ENCODE assay signal across 1 cellular context in the genomic region with DNA sequence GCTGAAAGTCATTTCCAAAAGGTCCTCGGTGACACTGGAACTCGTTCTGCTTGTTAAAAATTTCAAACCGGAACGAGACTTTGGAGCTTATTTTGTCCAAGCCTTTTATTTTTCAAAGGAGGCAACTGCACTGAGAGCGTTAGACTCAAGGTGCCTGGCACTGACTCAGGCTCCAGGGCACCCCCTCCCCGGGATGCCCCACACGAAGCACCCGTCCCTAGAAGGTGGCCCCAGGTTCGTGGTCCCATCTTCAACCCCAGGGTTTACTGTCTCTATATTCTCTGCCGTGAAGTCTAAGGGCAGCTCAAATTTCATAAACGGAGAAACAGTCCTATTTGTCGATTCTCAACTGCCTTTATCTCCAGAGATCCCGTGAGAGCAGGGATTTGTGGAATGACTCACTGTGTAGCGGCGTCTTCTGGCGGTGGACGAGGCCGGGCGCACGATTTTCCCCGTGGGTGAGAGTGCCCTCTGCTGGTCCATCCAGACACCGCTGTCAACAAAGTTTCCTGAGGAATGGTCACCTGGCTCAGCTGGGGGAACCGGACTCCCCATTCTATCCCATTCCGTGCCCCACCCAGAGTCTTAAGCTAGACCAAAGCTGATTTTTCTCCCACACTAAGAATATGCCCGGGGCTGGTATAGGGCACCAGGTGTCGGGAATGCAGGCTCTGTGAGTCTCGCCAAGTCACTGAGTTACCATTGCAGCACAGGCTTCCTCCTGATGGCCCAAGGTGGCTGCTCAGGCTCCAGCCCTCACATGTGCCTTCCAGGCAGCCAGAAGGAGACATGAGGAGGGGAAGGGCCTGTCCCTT.
TF ChIP-seq lines count a peak whose summit lies in the region.

No MANE protein-coding gene starts in this region.

TF ChIP-seq in HEK293, 187 proteins besides CTCF, POLR2A, EP300 and RAD21 (continued from another document):
- TF ChIP-seq, protein P1, sequence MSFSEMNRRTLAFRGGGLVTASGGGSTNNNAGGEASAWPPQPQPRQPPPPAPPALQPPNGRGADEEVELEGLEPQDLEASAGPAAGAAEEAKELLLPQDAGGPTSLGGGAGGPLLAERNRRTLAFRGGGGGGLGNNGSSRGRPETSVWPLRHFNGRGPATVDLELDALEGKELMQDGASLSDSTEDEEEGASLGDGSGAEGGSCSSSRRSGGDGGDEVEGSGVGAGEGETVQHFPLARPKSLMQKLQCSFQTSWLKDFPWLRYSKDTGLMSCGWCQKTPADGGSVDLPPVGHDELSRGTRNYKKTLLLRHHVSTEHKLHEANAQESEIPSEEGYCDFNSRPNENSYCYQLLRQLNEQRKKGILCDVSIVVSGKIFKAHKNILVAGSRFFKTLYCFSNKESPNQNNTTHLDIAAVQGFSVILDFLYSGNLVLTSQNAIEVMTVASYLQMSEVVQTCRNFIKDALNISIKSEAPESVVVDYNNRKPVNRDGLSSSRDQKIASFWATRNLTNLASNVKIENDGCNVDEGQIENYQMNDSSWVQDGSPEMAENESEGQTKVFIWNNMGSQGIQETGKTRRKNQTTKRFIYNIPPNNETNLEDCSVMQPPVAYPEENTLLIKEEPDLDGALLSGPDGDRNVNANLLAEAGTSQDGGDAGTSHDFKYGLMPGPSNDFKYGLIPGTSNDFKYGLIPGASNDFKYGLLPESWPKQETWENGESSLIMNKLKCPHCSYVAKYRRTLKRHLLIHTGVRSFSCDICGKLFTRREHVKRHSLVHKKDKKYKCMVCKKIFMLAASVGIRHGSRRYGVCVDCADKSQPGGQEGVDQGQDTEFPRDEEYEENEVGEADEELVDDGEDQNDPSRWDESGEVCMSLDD (tag by site-specific recombination; IDR thresholded peaks at IDR 0.05), result no peak
- TF ChIP-seq ZNF701 (tag by site-specific recombination; IDR thresholded peaks at IDR 0.05), result no peak
- TF ChIP-seq, protein P2, sequence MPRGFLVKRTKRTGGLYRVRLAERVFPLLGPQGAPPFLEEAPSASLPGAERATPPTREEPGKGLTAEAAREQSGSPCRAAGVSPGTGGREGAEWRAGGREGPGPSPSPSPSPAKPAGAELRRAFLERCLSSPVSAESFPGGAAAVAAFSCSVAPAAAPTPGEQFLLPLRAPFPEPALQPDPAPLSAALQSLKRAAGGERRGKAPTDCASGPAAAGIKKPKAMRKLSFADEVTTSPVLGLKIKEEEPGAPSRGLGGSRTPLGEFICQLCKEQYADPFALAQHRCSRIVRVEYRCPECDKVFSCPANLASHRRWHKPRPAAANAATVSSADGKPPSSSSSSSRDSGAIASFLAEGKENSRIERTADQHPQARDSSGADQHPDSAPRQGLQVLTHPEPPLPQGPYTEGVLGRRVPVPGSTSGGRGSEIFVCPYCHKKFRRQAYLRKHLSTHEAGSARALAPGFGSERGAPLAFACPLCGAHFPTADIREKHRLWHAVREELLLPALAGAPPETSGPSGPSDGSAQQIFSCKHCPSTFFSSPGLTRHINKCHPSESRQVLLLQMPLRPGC (tag by site-specific recombination; IDR thresholded peaks at IDR 0.05), result no peak
- no peak for TF ChIP-seq ZXDB (tag by site-specific recombination; IDR thresholded peaks at IDR 0.05)
- TF ChIP-seq ZNF175 (tag by site-specific recombination; IDR thresholded peaks at IDR 0.05), result no peak
- no peak for TF ChIP-seq ZNF670 (tag by site-specific recombination; IDR thresholded peaks at IDR 0.05; ENCODE audit: low read depth)
- no peak for TF ChIP-seq ZNF610 (tag by site-specific recombination; IDR thresholded peaks at IDR 0.05; ENCODE audit: borderline replicate concordance)
- TF ChIP-seq, protein P3, sequence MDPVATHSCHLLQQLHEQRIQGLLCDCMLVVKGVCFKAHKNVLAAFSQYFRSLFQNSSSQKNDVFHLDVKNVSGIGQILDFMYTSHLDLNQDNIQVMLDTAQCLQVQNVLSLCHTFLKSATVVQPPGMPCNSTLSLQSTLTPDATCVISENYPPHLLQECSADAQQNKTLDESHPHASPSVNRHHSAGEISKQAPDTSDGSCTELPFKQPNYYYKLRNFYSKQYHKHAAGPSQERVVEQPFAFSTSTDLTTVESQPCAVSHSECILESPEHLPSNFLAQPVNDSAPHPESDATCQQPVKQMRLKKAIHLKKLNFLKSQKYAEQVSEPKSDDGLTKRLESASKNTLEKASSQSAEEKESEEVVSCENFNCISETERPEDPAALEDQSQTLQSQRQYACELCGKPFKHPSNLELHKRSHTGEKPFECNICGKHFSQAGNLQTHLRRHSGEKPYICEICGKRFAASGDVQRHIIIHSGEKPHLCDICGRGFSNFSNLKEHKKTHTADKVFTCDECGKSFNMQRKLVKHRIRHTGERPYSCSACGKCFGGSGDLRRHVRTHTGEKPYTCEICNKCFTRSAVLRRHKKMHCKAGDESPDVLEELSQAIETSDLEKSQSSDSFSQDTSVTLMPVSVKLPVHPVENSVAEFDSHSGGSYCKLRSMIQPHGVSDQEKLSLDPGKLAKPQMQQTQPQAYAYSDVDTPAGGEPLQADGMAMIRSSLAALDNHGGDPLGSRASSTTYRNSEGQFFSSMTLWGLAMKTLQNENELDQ (tag by site-specific recombination; IDR thresholded peaks at IDR 0.05; ENCODE audit: low read depth), result no peak
- TF ChIP-seq, protein P4, sequence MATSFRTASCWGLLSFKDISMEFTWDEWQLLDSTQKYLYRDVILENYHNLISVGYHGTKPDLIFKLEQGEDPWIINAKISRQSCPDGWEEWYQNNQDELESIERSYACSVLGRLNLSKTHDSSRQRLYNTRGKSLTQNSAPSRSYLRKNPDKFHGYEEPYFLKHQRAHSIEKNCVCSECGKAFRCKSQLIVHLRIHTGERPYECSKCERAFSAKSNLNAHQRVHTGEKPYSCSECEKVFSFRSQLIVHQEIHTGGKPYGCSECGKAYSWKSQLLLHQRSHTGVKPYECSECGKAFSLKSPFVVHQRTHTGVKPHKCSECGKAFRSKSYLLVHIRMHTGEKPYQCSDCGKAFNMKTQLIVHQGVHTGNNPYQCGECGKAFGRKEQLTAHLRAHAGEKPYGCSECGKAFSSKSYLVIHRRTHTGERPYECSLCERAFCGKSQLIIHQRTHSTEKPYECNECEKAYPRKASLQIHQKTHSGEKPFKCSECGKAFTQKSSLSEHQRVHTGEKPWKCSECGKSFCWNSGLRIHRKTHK (tag by site-specific recombination; IDR thresholded peaks at IDR 0.05), result no peak
- TF ChIP-seq, protein P5, sequence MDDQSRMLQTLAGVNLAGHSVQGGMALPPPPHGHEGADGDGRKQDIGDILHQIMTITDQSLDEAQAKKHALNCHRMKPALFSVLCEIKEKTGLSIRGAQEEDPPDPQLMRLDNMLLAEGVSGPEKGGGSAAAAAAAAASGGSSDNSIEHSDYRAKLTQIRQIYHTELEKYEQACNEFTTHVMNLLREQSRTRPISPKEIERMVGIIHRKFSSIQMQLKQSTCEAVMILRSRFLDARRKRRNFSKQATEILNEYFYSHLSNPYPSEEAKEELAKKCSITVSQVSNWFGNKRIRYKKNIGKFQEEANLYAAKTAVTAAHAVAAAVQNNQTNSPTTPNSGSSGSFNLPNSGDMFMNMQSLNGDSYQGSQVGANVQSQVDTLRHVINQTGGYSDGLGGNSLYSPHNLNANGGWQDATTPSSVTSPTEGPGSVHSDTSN (CRISPR knock-in tag; IDR thresholded peaks at IDR 0.05), result no peak
- peak; percentile 78 for TF ChIP-seq ZEB2 (tag by site-specific recombination; IDR thresholded peaks at IDR 0.05)
- TF ChIP-seq ZBTB20 (tag by site-specific recombination; IDR thresholded peaks at IDR 0.05), result no peak
- TF ChIP-seq, protein P6, sequence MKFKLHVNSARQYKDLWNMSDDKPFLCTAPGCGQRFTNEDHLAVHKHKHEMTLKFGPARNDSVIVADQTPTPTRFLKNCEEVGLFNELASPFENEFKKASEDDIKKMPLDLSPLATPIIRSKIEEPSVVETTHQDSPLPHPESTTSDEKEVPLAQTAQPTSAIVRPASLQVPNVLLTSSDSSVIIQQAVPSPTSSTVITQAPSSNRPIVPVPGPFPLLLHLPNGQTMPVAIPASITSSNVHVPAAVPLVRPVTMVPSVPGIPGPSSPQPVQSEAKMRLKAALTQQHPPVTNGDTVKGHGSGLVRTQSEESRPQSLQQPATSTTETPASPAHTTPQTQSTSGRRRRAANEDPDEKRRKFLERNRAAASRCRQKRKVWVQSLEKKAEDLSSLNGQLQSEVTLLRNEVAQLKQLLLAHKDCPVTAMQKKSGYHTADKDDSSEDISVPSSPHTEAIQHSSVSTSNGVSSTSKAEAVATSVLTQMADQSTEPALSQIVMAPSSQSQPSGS (tag by site-specific recombination; IDR thresholded peaks at IDR 0.05; ENCODE audit: low read depth), result no peak
- no peak for TF ChIP-seq ZNF596 (tag by site-specific recombination; IDR thresholded peaks at IDR 0.05)
- no peak for TF ChIP-seq ZNF133 (tag by site-specific recombination; IDR thresholded peaks at IDR 0.05)
- TF ChIP-seq ZIC2 (tag by site-specific recombination; IDR thresholded peaks at IDR 0.05), result no peak
- TF ChIP-seq, protein P7, sequence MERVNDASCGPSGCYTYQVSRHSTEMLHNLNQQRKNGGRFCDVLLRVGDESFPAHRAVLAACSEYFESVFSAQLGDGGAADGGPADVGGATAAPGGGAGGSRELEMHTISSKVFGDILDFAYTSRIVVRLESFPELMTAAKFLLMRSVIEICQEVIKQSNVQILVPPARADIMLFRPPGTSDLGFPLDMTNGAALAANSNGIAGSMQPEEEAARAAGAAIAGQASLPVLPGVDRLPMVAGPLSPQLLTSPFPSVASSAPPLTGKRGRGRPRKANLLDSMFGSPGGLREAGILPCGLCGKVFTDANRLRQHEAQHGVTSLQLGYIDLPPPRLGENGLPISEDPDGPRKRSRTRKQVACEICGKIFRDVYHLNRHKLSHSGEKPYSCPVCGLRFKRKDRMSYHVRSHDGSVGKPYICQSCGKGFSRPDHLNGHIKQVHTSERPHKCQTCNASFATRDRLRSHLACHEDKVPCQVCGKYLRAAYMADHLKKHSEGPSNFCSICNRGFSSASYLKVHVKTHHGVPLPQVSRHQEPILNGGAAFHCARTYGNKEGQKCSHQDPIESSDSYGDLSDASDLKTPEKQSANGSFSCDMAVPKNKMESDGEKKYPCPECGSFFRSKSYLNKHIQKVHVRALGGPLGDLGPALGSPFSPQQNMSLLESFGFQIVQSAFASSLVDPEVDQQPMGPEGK (tag by site-specific recombination; IDR thresholded peaks at IDR 0.05), result no peak
- TF ChIP-seq ZNF394 (tag by site-specific recombination; IDR thresholded peaks at IDR 0.05; ENCODE audit: borderline replicate concordance), result no peak
- TF ChIP-seq ZNF768 (tag by site-specific recombination; IDR thresholded peaks at IDR 0.05), result no peak
- TF ChIP-seq ZBTB7A (tag by site-specific recombination; IDR thresholded peaks at IDR 0.05; ENCODE audit: low read depth), result no peak
- peak; percentile 54; the same call in 1 of the 2 replicates for TF ChIP-seq ZNF2 (tag by site-specific recombination; IDR thresholded peaks at IDR 0.05)
- no peak for TF ChIP-seq ZNF239 (tag by site-specific recombination; IDR thresholded peaks at IDR 0.05)
- TF ChIP-seq, protein P8, sequence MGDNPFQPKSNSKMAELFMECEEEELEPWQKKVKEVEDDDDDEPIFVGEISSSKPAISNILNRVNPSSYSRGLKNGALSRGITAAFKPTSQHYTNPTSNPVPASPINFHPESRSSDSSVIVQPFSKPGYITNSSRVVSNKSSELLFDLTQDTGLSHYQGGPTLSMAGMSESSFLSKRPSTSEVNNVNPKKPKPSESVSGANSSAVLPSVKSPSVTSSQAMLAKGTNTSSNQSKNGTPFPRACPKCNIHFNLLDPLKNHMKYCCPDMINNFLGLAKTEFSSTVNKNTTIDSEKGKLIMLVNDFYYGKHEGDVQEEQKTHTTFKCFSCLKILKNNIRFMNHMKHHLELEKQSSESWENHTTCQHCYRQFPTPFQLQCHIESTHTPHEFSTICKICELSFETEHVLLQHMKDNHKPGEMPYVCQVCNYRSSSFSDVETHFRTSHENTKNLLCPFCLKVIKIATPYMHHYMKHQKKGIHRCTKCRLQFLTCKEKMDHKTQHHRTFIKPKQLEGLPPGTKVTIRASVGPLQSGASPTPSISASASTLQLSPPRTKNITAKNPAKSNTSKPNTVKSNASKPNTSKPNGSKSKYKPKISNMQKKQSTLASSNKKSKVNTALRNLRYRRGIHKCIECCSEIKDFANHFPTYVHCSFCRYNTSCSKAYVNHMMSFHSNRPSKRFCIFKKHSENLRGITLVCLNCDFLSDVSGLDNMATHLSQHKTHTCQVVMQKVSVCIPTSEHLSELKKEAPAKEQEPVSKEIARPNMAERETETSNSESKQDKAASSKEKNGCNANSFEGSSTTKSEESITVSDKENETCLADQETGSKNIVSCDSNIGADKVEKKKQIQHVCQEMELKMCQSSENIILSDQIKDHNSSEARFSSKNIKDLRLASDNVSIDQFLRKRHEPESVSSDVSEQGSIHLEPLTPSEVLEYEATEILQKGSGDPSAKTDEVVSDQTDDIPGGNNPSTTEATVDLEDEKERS (tag by site-specific recombination; IDR thresholded peaks at IDR 0.05), result peak; percentile 84; the same call in 1 of the 2 replicates
- TF ChIP-seq ZNF335 (tag by site-specific recombination; conservative IDR thresholded peaks at IDR 0.05), result peak; percentile 40; the same call in 1 of the 2 replicates
- no peak for TF ChIP-seq ZNF404 (tag by site-specific recombination; IDR thresholded peaks at IDR 0.05)
- TF ChIP-seq, protein P9, sequence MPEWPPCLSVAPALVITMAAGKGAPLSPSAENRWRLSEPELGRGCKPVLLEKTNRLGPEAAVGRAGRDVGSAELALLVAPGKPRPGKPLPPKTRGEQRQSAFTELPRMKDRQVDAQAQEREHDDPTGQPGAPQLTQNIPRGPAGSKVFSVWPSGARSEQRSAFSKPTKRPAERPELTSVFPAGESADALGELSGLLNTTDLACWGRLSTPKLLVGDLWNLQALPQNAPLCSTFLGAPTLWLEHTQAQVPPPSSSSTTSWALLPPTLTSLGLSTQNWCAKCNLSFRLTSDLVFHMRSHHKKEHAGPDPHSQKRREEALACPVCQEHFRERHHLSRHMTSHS (tag by site-specific recombination; IDR thresholded peaks at IDR 0.05), result no peak
- no peak for TF ChIP-seq ZNF211 (tag by site-specific recombination; IDR thresholded peaks at IDR 0.05; ENCODE audit: low read depth)
- TF ChIP-seq ZNF792 (tag by site-specific recombination; IDR thresholded peaks at IDR 0.05), result no peak
- TF ChIP-seq, protein P10, sequence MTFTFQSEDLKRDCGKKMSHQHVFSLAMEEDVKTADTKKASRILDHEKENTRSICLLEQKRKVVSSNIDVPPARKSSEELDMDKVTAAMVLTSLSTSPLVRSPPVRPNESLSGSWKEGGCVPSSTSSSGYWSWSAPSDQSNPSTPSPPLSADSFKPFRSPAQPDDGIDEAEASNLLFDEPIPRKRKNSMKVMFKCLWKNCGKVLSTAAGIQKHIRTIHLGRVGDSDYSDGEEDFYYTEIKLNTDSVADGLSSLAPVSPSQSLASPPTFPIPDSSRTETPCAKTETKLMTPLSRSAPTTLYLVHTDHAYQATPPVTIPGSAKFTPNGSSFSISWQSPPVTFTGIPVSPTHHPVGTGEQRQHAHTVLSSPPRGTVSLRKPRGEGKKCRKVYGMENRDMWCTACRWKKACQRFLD (tag by site-specific recombination; IDR thresholded peaks at IDR 0.05), result no peak
- TF ChIP-seq ZNF837 (tag by site-specific recombination; IDR thresholded peaks at IDR 0.05), result no peak
- no peak for TF ChIP-seq KLF16 (tag by site-specific recombination; IDR thresholded peaks at IDR 0.05)
- no peak for TF ChIP-seq ZNF202 (tag by site-specific recombination; IDR thresholded peaks at IDR 0.05; ENCODE audit: borderline replicate concordance)
- no peak for TF ChIP-seq ZNF777 (tag by site-specific recombination; IDR thresholded peaks at IDR 0.05; ENCODE audit: borderline replicate concordance)
- TF ChIP-seq YY2 (tag by site-specific recombination; IDR thresholded peaks at IDR 0.05), result no peak
- TF ChIP-seq RBAK (tag by site-specific recombination; IDR thresholded peaks at IDR 0.05), result no peak
- TF ChIP-seq ZNF558 (tag by site-specific recombination; IDR thresholded peaks at IDR 0.05), result no peak
- no peak for TF ChIP-seq PRDM1 (tag by site-specific recombination; IDR thresholded peaks at IDR 0.05)
- no peak for TF ChIP-seq YY1 (tag by site-specific recombination; IDR thresholded peaks at IDR 0.05)
- TF ChIP-seq ZNF223 (tag by site-specific recombination; IDR thresholded peaks at IDR 0.05), result no peak
